Comparison of ENCODE assay signal across 16 cellular contexts in genomic region chr9:91341258-91341746, GRCh38. TPM values are rescaled to one million over a fixed set of nuclear protein-coding genes. Genes with fewer than 3 reads are reported as not detected.
A peak's percentile ranks its signal among the peaks of the same experiment; 100 is the strongest.
DNase-seq lines count a peak whose midpoint lies in the region; ATAC-seq and TF ChIP-seq lines count a peak whose summit lies in the region.
"Had no signal": no experiment of that assay in that cellular context is flagged by ENCODE, and none has a peak within 500 bp of the region (broad histone marks: within the 10 kb centered on the region; RNA-seq: fewer than 3 reads in every experiment).

No MANE protein-coding gene starts in this region.

- H4K20me1 ChIP-seq in MM.1S (ENCODE audit: insufficient read depth, low read length) (no peaks in the 10 kb centered on the region), mammary epithelial cell (ENCODE audit: insufficient read depth, low read length) (no peaks in the 10 kb centered on the region)

- in situ Hi-C loops in mammary epithelial cell (cut with MboI; ENCODE audit: low sequenced_read_pairs in 2 of 2) = no loop called here

- H3K27ac ChIP-seq in MM.1S (ENCODE audit: low read length) (no peak overlapping the region), mammary epithelial cell (ENCODE audit: insufficient read depth, low read depth, low read length) (no peak overlapping the region)
- H3K27ac ChIP-seq: KMS-11, lower lobe of right lung, RWPE1 had no signal

- H3K27ac Mint-ChIP-seq in T-helper 1 cell treated with Interleukin-12 subunit alpha and Interleukin-12 subunit beta and Interleukin-4 antibody, amounts not matched to agents 30 μg/mL and 1 μg/mL, for 36 hours = no peak overlapping the region
- peak overlapping the region; percentile 27 to 61 for H3K27ac Mint-ChIP-seq in natural killer cell

- H3K27me3 Mint-ChIP-seq in T-helper 1 cell treated with Interleukin-12 subunit alpha and Interleukin-12 subunit beta and Interleukin-4 antibody, amounts not matched to agents 30 μg/mL and 1 μg/mL, for 36 hours (ENCODE audit: low read depth) = no peaks in the 10 kb centered on the region
- H3K27me3 Mint-ChIP-seq in natural killer cell (ENCODE audit: low read depth in 2 of 2) = no peaks in the 10 kb centered on the region

- H3F3A ChIP-seq in MM.1S (ENCODE audit: insufficient read depth, low read length) = no peaks in the 10 kb centered on the region

- H3K4me2 ChIP-seq in MM.1S (ENCODE audit: low read depth, low read length) (no peak overlapping the region), mammary epithelial cell (ENCODE audit: insufficient read depth, low read depth, low read length) (no peak overlapping the region)
- H3K4me2 ChIP-seq: KMS-11 had no signal

- BruUV-seq in mammary epithelial cell (replicated peaks; lab: Mats Ljungman, UMichigan) = no TSS peak

- peaks cover 61% of the 10 kb centered on the region for H3K36me3 Mint-ChIP-seq in T-helper 1 cell treated with Interleukin-12 subunit alpha and Interleukin-12 subunit beta and Interleukin-4 antibody, amounts not matched to agents 30 μg/mL and 1 μg/mL, for 36 hours (ENCODE audit: low read depth)
- H3K36me3 Mint-ChIP-seq in natural killer cell = peaks cover 7% of the 10 kb centered on the region

- peak overlapping the region; percentile 6 for H3K4me3 Mint-ChIP-seq in T-helper 1 cell treated with Interleukin-12 subunit alpha and Interleukin-12 subunit beta and Interleukin-4 antibody, amounts not matched to agents 30 μg/mL and 1 μg/mL, for 36 hours
- peak overlapping the region; percentile 28 for H3K4me3 Mint-ChIP-seq in natural killer cell

- dilution Hi-C loops in mammary epithelial cell (cut with HindIII; ENCODE audit: low sequenced_read_pairs) = no loop called here

- H3K79me2 ChIP-seq in MM.1S (ENCODE audit: low read length) (peaks cover 19% of the 10 kb centered on the region; the same call in 1 of the 2 replicates), mammary epithelial cell (ENCODE audit: insufficient read depth, low read length) (no peaks in the 10 kb centered on the region)

- intact Hi-C loops in mammary epithelial cell (cut with micrococcal nuclease) (no loop called here), natural killer cell (cut with micrococcal nuclease) (no loop called here)

- H3K9me3 ChIP-seq in MM.1S (replicated peaks; ENCODE audit: insufficient read depth, low read length) (no peaks in the 10 kb centered on the region), mammary epithelial cell (replicated peaks; ENCODE audit: insufficient read depth, low read length) (no peaks in the 10 kb centered on the region)
- H3K9me3 ChIP-seq: lower lobe of right lung had no signal

- peak; percentile 9; the same call in 1 of the 2 replicates for TF ChIP-seq CTCF in MM.1S (IDR thresholded peaks at IDR 0.05; ENCODE audit: low read length)
- no peak for TF ChIP-seq CTCF in mammary epithelial cell (conservative IDR thresholded peaks at IDR 0.05 in 1 of 2, IDR thresholded peaks at IDR 0.05 in 1 of 2; ENCODE audit: extremely low read depth in 1 of 2, insufficient read depth in 1 of 2, low read depth in 1 of 2, low read length in 2 of 2)
- no peak for TF ChIP-seq CTCF in natural killer cell (IDR thresholded peaks at IDR 0.05)

- H3K4me1 Mint-ChIP-seq in T-helper 1 cell treated with Interleukin-12 subunit alpha and Interleukin-12 subunit beta and Interleukin-4 antibody, amounts not matched to agents 30 μg/mL and 1 μg/mL, for 36 hours (ENCODE audit: low read depth) = peaks cover 20% of the 10 kb centered on the region
- peaks cover 56 to 63% of the 10 kb centered on the region in 2 donors for H3K4me1 Mint-ChIP-seq in natural killer cell

- DNase-seq in T-helper 1 cell = no peak
- no peak for DNase-seq in MM.1S
- DNase-seq in mammary epithelial cell = peak; percentile 42
- DNase-seq in natural killer cell = no peak
- no peak for DNase-seq in central memory CD4-positive, alpha-beta T cell
- no peak for DNase-seq in NCI-H146 treated with DMSO at 0.1 percent for 48 hours (lab: John Stamatoyannopoulos, UW; ENCODE audit: unreplicated experiment)
- DNase-seq: activated CD8-positive, alpha-beta memory T cell treated with anti-CD3 and anti-CD28 coated beads for 24 hours; HCEC 1CT; lower lobe of right lung; NCI-H2029; NCI-H82; substantia nigra had no signal

- H3K4me3 ChIP-seq in MM.1S (ENCODE audit: low read length) (no peak overlapping the region), mammary epithelial cell (replicated peaks in 1 of 3; ENCODE audit: insufficient read depth in 1 of 3, low read depth in 2 of 3, low read length in 3 of 3) (no peak overlapping the region)
- H3K4me3 ChIP-seq: lower lobe of right lung had no signal

- CTCF ChIA-PET in mammary epithelial cell (lab: Charles Lee; ENCODE audit: low non-redundant PET) = no interaction called here

- peaks cover 5% of the 10 kb centered on the region for H3K9me3 Mint-ChIP-seq in T-helper 1 cell treated with Interleukin-12 subunit alpha and Interleukin-12 subunit beta and Interleukin-4 antibody, amounts not matched to agents 30 μg/mL and 1 μg/mL, for 36 hours
- no peaks in the 10 kb centered on the region for H3K9me3 Mint-ChIP-seq in natural killer cell

- H3K27me3 ChIP-seq in MM.1S (replicated peaks; ENCODE audit: insufficient read depth, low read length) (no peaks in the 10 kb centered on the region), mammary epithelial cell (ENCODE audit: insufficient read depth, low read length) (no peaks in the 10 kb centered on the region)

- WGBS in mammary epithelial cell (ENCODE audit: low coverage, missing lambda C conversion rate) = 41% methylated on average over 3 of the region's 3 CpGs

- no peak overlapping the region for H3K9ac ChIP-seq in MM.1S (ENCODE audit: low read length)
- H3K9ac ChIP-seq in mammary epithelial cell (ENCODE audit: insufficient read depth, low read length) = no peak overlapping the region
- H3K9ac ChIP-seq: KMS-11 had no signal

- no peaks in the 10 kb centered on the region for H3K36me3 ChIP-seq in MM.1S (replicated peaks; ENCODE audit: insufficient read depth, low read length)
- no peaks in the 10 kb centered on the region for H3K36me3 ChIP-seq in mammary epithelial cell (ENCODE audit: insufficient read depth, low read length)

- H2AFZ ChIP-seq in MM.1S (ENCODE audit: low read length) = no peak overlapping the region
- H2AFZ ChIP-seq in mammary epithelial cell (ENCODE audit: low read depth, low read length) = no peak overlapping the region

- H3K4me1 ChIP-seq in MM.1S (ENCODE audit: low read length) (no peaks in the 10 kb centered on the region), mammary epithelial cell (ENCODE audit: insufficient read depth, low read length) (no peaks in the 10 kb centered on the region)
- H3K4me1 ChIP-seq: lower lobe of right lung had no signal

- ATAC-seq in natural killer cell (no peak), GM21360 (IDR thresholded peaks at IDR 0.05; ENCODE audit: unreplicated experiment) (no peak)
- ATAC-seq: lower lobe of right lung had no signal

- no peaks in the 10 kb centered on the region for H3K9me2 ChIP-seq in MM.1S (replicated peaks; ENCODE audit: insufficient read depth, low read length)

RNA-seq across cellular contexts. Expression of gene AUH, which starts 20.4 kb away (rescaled TPM):
- total RNA-seq in mammary epithelial cell (10 to 100 TPM; 10.9 to 11.5 TPM), natural killer cell (10 to 100 TPM; 26.7 to 36.6 (median 34.9) TPM)
- 3.4 TPM for polyA plus RNA-seq in mammary epithelial cell
- not detected for polyA minus RNA-seq in mammary epithelial cell
